In the genomic region with DNA sequence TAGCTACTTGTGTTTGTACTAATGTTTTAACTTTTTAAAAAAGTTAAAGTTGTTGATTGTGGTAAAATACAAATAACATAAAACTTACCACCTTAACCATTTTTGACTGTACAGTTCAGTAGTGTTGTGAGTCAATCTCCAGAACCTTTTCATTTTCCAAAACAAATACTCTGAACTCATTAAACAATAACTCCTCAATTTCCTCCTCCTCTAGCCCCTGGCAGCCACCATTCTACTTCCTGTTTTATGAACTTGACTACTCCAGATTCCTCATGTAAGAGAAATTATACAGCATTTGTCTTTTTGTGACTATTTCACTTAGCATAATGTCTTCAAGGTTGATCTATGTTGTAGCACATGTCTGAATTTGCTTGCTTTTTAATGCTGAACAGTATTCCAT, we compare ENCODE assay signal across 1 cellular context.
A peak's percentile ranks its signal among the peaks of the same experiment; 100 is the strongest.
TF ChIP-seq lines count a peak whose summit lies in the region.

No MANE protein-coding gene starts in this region.

TF ChIP-seq in K562, 482 proteins besides CTCF, POLR2A, EP300 and RAD21 (continued from another document):
- TF ChIP-seq, protein P1, sequence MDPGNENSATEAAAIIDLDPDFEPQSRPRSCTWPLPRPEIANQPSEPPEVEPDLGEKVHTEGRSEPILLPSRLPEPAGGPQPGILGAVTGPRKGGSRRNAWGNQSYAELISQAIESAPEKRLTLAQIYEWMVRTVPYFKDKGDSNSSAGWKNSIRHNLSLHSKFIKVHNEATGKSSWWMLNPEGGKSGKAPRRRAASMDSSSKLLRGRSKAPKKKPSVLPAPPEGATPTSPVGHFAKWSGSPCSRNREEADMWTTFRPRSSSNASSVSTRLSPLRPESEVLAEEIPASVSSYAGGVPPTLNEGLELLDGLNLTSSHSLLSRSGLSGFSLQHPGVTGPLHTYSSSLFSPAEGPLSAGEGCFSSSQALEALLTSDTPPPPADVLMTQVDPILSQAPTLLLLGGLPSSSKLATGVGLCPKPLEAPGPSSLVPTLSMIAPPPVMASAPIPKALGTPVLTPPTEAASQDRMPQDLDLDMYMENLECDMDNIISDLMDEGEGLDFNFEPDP (CRISPR knock-in tag; IDR thresholded peaks at IDR 0.05), result no peak
- no peak for TF ChIP-seq RFX5 (IDR thresholded peaks at IDR 0.05; ENCODE audit: low read depth, low read length)
- peak; percentile 60; the same call in 1 of the 2 replicates for TF ChIP-seq ZNF175 (CRISPR knock-in tag; IDR thresholded peaks at IDR 0.05; ENCODE audit: low read depth)
- TF ChIP-seq, protein P2, sequence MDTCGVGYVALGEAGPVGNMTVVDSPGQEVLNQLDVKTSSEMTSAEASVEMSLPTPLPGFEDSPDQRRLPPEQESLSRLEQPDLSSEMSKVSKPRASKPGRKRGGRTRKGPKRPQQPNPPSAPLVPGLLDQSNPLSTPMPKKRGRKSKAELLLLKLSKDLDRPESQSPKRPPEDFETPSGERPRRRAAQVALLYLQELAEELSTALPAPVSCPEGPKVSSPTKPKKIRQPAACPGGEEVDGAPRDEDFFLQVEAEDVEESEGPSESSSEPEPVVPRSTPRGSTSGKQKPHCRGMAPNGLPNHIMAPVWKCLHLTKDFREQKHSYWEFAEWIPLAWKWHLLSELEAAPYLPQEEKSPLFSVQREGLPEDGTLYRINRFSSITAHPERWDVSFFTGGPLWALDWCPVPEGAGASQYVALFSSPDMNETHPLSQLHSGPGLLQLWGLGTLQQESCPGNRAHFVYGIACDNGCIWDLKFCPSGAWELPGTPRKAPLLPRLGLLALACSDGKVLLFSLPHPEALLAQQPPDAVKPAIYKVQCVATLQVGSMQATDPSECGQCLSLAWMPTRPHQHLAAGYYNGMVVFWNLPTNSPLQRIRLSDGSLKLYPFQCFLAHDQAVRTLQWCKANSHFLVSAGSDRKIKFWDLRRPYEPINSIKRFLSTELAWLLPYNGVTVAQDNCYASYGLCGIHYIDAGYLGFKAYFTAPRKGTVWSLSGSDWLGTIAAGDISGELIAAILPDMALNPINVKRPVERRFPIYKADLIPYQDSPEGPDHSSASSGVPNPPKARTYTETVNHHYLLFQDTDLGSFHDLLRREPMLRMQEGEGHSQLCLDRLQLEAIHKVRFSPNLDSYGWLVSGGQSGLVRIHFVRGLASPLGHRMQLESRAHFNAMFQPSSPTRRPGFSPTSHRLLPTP (IDR thresholded peaks at IDR 0.05; ENCODE audit: borderline replicate concordance, extremely low read depth, insufficient read length), result no peak
- no peak; the same call in 1 of the 2 replicates for TF ChIP-seq KLF6 (CRISPR knock-in tag; IDR thresholded peaks at IDR 0.05; ENCODE audit: borderline replicate concordance)
- TF ChIP-seq ZNF24 (IDR thresholded peaks at IDR 0.05), result no peak
- TF ChIP-seq L3MBTL2 (IDR thresholded peaks at IDR 0.05), result 0 out of 2 replicates have a peak, but pooled peaks have one; percentile 22
- TF ChIP-seq, protein P3, sequence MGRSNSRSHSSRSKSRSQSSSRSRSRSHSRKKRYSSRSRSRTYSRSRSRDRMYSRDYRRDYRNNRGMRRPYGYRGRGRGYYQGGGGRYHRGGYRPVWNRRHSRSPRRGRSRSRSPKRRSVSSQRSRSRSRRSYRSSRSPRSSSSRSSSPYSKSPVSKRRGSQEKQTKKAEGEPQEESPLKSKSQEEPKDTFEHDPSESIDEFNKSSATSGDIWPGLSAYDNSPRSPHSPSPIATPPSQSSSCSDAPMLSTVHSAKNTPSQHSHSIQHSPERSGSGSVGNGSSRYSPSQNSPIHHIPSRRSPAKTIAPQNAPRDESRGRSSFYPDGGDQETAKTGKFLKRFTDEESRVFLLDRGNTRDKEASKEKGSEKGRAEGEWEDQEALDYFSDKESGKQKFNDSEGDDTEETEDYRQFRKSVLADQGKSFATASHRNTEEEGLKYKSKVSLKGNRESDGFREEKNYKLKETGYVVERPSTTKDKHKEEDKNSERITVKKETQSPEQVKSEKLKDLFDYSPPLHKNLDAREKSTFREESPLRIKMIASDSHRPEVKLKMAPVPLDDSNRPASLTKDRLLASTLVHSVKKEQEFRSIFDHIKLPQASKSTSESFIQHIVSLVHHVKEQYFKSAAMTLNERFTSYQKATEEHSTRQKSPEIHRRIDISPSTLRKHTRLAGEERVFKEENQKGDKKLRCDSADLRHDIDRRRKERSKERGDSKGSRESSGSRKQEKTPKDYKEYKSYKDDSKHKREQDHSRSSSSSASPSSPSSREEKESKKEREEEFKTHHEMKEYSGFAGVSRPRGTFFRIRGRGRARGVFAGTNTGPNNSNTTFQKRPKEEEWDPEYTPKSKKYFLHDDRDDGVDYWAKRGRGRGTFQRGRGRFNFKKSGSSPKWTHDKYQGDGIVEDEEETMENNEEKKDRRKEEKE (IDR thresholded peaks at IDR 0.05; ENCODE audit: borderline replicate concordance in 1 of 2, control insufficient read depth in 1 of 2, low read depth in 2 of 2, low read length in 1 of 2), result no peak
- peak; percentile 52 for TF ChIP-seq POLR2H (tag; IDR thresholded peaks at IDR 0.05; ENCODE audit: low read depth)
- no peak for TF ChIP-seq BDP1 (IDR thresholded peaks at IDR 0.05; ENCODE audit: insufficient read depth, insufficient read length)
- TF ChIP-seq ILF3 (IDR thresholded peaks at IDR 0.05; ENCODE audit: borderline replicate concordance), result no peak
- TF ChIP-seq MYNN (IDR thresholded peaks at IDR 0.05), result no peak
- TF ChIP-seq MYNN (CRISPR knock-in tag; IDR thresholded peaks at IDR 0.05), result no peak
- TF ChIP-seq SMAD4 (CRISPR knock-in tag; conservative IDR thresholded peaks at IDR 0.05), result 0 out of 2 replicates have a peak, but pooled peaks have one; percentile 33
- TF ChIP-seq, protein P4, sequence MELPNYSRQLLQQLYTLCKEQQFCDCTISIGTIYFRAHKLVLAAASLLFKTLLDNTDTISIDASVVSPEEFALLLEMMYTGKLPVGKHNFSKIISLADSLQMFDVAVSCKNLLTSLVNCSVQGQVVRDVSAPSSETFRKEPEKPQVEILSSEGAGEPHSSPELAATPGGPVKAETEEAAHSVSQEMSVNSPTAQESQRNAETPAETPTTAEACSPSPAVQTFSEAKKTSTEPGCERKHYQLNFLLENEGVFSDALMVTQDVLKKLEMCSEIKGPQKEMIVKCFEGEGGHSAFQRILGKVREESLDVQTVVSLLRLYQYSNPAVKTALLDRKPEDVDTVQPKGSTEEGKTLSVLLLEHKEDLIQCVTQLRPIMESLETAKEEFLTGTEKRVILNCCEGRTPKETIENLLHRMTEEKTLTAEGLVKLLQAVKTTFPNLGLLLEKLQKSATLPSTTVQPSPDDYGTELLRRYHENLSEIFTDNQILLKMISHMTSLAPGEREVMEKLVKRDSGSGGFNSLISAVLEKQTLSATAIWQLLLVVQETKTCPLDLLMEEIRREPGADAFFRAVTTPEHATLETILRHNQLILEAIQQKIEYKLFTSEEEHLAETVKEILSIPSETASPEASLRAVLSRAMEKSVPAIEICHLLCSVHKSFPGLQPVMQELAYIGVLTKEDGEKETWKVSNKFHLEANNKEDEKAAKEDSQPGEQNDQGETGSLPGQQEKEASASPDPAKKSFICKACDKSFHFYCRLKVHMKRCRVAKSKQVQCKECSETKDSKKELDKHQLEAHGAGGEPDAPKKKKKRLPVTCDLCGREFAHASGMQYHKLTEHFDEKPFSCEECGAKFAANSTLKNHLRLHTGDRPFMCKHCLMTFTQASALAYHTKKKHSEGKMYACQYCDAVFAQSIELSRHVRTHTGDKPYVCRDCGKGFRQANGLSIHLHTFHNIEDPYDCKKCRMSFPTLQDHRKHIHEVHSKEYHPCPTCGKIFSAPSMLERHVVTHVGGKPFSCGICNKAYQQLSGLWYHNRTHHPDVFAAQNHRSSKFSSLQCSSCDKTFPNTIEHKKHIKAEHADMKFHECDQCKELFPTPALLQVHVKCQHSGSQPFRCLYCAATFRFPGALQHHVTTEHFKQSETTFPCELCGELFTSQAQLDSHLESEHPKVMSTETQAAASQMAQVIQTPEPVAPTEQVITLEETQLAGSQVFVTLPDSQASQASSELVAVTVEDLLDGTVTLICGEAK (IDR thresholded peaks at IDR 0.05), result no peak
- TF ChIP-seq, protein P4 (CRISPR knock-in tag; IDR thresholded peaks at IDR 0.05), result no peak
- TF ChIP-seq, protein P5, sequence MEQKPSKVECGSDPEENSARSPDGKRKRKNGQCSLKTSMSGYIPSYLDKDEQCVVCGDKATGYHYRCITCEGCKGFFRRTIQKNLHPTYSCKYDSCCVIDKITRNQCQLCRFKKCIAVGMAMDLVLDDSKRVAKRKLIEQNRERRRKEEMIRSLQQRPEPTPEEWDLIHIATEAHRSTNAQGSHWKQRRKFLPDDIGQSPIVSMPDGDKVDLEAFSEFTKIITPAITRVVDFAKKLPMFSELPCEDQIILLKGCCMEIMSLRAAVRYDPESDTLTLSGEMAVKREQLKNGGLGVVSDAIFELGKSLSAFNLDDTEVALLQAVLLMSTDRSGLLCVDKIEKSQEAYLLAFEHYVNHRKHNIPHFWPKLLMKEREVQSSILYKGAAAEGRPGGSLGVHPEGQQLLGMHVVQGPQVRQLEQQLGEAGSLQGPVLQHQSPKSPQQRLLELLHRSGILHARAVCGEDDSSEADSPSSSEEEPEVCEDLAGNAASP (IDR thresholded peaks at IDR 0.05), result no peak
- TF ChIP-seq ZBTB7A (IDR thresholded peaks at IDR 0.05; ENCODE audit: borderline replicate concordance, control insufficient read depth, low read depth, low read length), result no peak
- no peak for TF ChIP-seq FOXM1 (IDR thresholded peaks at IDR 0.05; ENCODE audit: low read depth)
- TF ChIP-seq FOXM1 (CRISPR knock-in tag; IDR thresholded peaks at IDR 0.05; ENCODE audit: low read depth), result no peak
- no peak for TF ChIP-seq ZC3H11A (IDR thresholded peaks at IDR 0.05; ENCODE audit: low read depth, low read length)
- TF ChIP-seq, protein P6, sequence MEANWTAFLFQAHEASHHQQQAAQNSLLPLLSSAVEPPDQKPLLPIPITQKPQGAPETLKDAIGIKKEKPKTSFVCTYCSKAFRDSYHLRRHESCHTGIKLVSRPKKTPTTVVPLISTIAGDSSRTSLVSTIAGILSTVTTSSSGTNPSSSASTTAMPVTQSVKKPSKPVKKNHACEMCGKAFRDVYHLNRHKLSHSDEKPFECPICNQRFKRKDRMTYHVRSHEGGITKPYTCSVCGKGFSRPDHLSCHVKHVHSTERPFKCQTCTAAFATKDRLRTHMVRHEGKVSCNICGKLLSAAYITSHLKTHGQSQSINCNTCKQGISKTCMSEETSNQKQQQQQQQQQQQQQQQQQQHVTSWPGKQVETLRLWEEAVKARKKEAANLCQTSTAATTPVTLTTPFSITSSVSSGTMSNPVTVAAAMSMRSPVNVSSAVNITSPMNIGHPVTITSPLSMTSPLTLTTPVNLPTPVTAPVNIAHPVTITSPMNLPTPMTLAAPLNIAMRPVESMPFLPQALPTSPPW (CRISPR knock-in tag; IDR thresholded peaks at IDR 0.05), result no peak
- TF ChIP-seq HDAC6 (IDR thresholded peaks at IDR 0.05; ENCODE audit: low read depth, low read length), result no peak
- no peak for TF ChIP-seq NCOA6 (IDR thresholded peaks at IDR 0.05)
- no peak for TF ChIP-seq NFRKB (IDR thresholded peaks at IDR 0.05; ENCODE audit: low read depth)
- no peak for TF ChIP-seq HLTF (IDR thresholded peaks at IDR 0.05)
- TF ChIP-seq ZNF431 (CRISPR knock-in tag; IDR thresholded peaks at IDR 0.05), result no peak
